Comparison of ENCODE assay signal across 10 cellular contexts in genomic region chr14:63867926-63868921, GRCh38. TPM values are rescaled to one million over a fixed set of nuclear protein-coding genes. Genes with fewer than 3 reads are reported as not detected.
DNase-seq lines count a peak whose midpoint lies in the region; ATAC-seq and TF ChIP-seq lines count a peak whose summit lies in the region.
"Had no signal": no experiment of that assay in that cellular context is flagged by ENCODE, and none has a peak within 500 bp of the region (broad histone marks: within the 10 kb centered on the region; RNA-seq: fewer than 3 reads in every experiment).

No MANE protein-coding gene starts in this region.

- no peak overlapping the region for H3K23ac ChIP-seq in H9 (ENCODE audit: insufficient read length, low read depth, low read length)

- no peak overlapping the region for H4K91ac ChIP-seq in H9 (ENCODE audit: insufficient read length, low read depth, low read length)

- H3K4me2 ChIP-seq in OCI-LY1 (ENCODE audit: low read length) (peak overlapping the region; percentile 63; the same call in 1 of the 2 replicates), fibroblast of lung (ENCODE audit: extremely low read depth, insufficient read depth, low read length) (no peak overlapping the region), H9 (ENCODE audit: insufficient read depth, insufficient read length, low read length) (no peak overlapping the region)

- no peaks in the 10 kb centered on the region for H3K27me3 Mint-ChIP-seq in activated T-cell treated with anti-CD3 and anti-CD28 coated beads, Interleukin-2, amount 50 U/mL, for 4 hours (ENCODE audit: low read depth)
- H3K27me3 Mint-ChIP-seq in H9 (ENCODE audit: low read depth) = no peaks in the 10 kb centered on the region

- no peaks in the 10 kb centered on the region for H3K23me2 ChIP-seq in H9 (ENCODE audit: insufficient read length, low read depth, low read length, poor library complexity, severe bottlenecking)

- no peaks in the 10 kb centered on the region for H3K27me3 ChIP-seq in OCI-LY1 (ENCODE audit: insufficient read depth, low read length)
- H3K27me3 ChIP-seq in fibroblast of lung (ENCODE audit: control insufficient read depth, insufficient read depth, low read length) = no peaks in the 10 kb centered on the region
- H3K27me3 ChIP-seq in thoracic aorta (replicated peaks; ENCODE audit: insufficient read depth) = no peaks in the 10 kb centered on the region
- no peaks in the 10 kb centered on the region for H3K27me3 ChIP-seq in H9 (ENCODE audit: insufficient read depth, low read length)

- no peak for TF ChIP-seq CTCF in OCI-LY1 (IDR thresholded peaks at IDR 0.05; ENCODE audit: low read length)
- no peak for TF ChIP-seq CTCF in fibroblast of lung (conservative IDR thresholded peaks at IDR 0.05 in 1 of 2, IDR thresholded peaks at IDR 0.05 in 1 of 2; ENCODE audit: low read depth in 1 of 2, low read length in 2 of 2)
- TF ChIP-seq CTCF in thoracic aorta (IDR thresholded peaks at IDR 0.05) = no peak
- no peak for TF ChIP-seq CTCF in H9 (conservative IDR thresholded peaks at IDR 0.05)

- H3K79me2 ChIP-seq in OCI-LY1 (ENCODE audit: insufficient read depth, low read length) = peaks cover 40% of the 10 kb centered on the region
- H3K79me2 ChIP-seq in fibroblast of lung (ENCODE audit: control insufficient read depth, insufficient read depth, low read length) = no peaks in the 10 kb centered on the region
- no peaks in the 10 kb centered on the region; the same call in 1 of the 2 replicates for H3K79me2 ChIP-seq in H9 (ENCODE audit: insufficient read depth, low read length)

- peaks cover 67% of the 10 kb centered on the region for H3K4me1 Mint-ChIP-seq in activated T-cell treated with anti-CD3 and anti-CD28 coated beads, Interleukin-2, amount 50 U/mL, for 4 hours (ENCODE audit: low read depth)
- peaks cover 18 to 20% of the 10 kb centered on the region in 2 experiments for H3K4me1 Mint-ChIP-seq in H9

- DNase-seq in activated T-cell treated with anti-CD3 and anti-CD28 coated beads, Interleukin-2, amount 50 U/mL, for 4 hours = peak; percentile 20
- no peak for DNase-seq in activated T-cell treated with anti-CD3 and anti-CD28 coated beads, Interleukin-2, amount 50 U/mL, for 1 hour
- DNase-seq in fibroblast of lung (ENCODE audit: low read depth in 2 of 2) (peak; percentile 13 to 45), thoracic aorta (ENCODE audit: low spot score) (no peak), H9 (no peak)
- DNase-seq: activated CD4-positive, CD25-positive, alpha-beta regulatory T cell treated with anti-CD3 and anti-CD28 coated beads, Interleukin-2, amount 50 U/mL, for 72 hours; KG1 had no signal

- H4K20me1 ChIP-seq in OCI-LY1 (ENCODE audit: insufficient read depth, low read length) (no peaks in the 10 kb centered on the region), fibroblast of lung (ENCODE audit: control insufficient read depth, extremely low read depth, insufficient read depth, low read length) (no peaks in the 10 kb centered on the region), H9 (ENCODE audit: control insufficient read depth, insufficient read depth, insufficient read length) (no peaks in the 10 kb centered on the region)

- H3K4ac ChIP-seq in H9 (ENCODE audit: low read depth, low read length) = no peak overlapping the region

- peak overlapping the region; percentile 56 for H3K4me3 Mint-ChIP-seq in activated T-cell treated with anti-CD3 and anti-CD28 coated beads, Interleukin-2, amount 50 U/mL, for 4 hours
- H3K4me3 Mint-ChIP-seq in H9 = no peak overlapping the region

- ATAC-seq in activated T-cell treated with anti-CD3 and anti-CD28 coated beads, Interleukin-2, amount 50 U/mL, for 4 hours = no peak
- ATAC-seq in thoracic aorta (ENCODE audit: insufficient number of reproducible peaks, low FRiP score, low read depth) = no peak
- no peak for ATAC-seq in GM19463 (IDR thresholded peaks at IDR 0.05; ENCODE audit: unreplicated experiment)
- no peak for ATAC-seq in GM18868 (IDR thresholded peaks at IDR 0.05; ENCODE audit: unreplicated experiment)

- H3K9me2 ChIP-seq in OCI-LY1 (ENCODE audit: low read depth, low read length) = no peaks in the 10 kb centered on the region

- no CpG with 5 or more reads among the region's 6 CpGs for WGBS in H9 (ENCODE audit: extremely low coverage, insufficient read length, low lambda C conversion rate)

- H3K36me3 ChIP-seq in OCI-LY1 (ENCODE audit: insufficient read depth, low read length) (0 out of 2 replicates have a peak, but pooled peaks cover 8% of the 10 kb centered on the region), fibroblast of lung (ENCODE audit: control insufficient read depth, insufficient read depth, low read length) (no peaks in the 10 kb centered on the region), thoracic aorta (no peaks in the 10 kb centered on the region)

- no peak overlapping the region for H3K4me3 ChIP-seq in OCI-LY1 (ENCODE audit: low read depth, low read length, poor library complexity, severe bottlenecking)
- H3K4me3 ChIP-seq in fibroblast of lung (replicated peaks in 1 of 4; ENCODE audit: control extremely low read depth in 1 of 4, insufficient read depth in 1 of 4, low read depth in 3 of 4, low read length in 4 of 4) = no peak overlapping the region
- peak overlapping the region; percentile 48 for H3K4me3 ChIP-seq in thoracic aorta

- no peak overlapping the region; the same call in 1 of the 2 replicates for H3K9ac ChIP-seq in OCI-LY1 (ENCODE audit: low read length)
- no peak overlapping the region for H3K9ac ChIP-seq in fibroblast of lung (ENCODE audit: insufficient read depth, low read length)
- H3K9ac ChIP-seq in H9 (ENCODE audit: extremely low read depth, insufficient read length, low read length) = no peak overlapping the region

- no peak overlapping the region for H2BK20ac ChIP-seq in H9 (ENCODE audit: low read depth, low read length, poor library complexity, severe bottlenecking)

- H3K14ac ChIP-seq in H9 (ENCODE audit: insufficient read depth, low read length) = no peak overlapping the region

- no peak overlapping the region for H4K8ac ChIP-seq in H9 (replicated peaks; ENCODE audit: insufficient read length, low read depth, low read length)

- no peaks in the 10 kb centered on the region for H3K36me3 Mint-ChIP-seq in activated T-cell treated with anti-CD3 and anti-CD28 coated beads, Interleukin-2, amount 50 U/mL, for 4 hours (ENCODE audit: insufficient read depth)
- H3K36me3 Mint-ChIP-seq in H9 (ENCODE audit: insufficient read depth in 1 of 3, low read depth in 3 of 3) = peaks cover 0 to 4% (median 0%) of the 10 kb centered on the region in 3 experiments; a peak in 1 of 7 replicates

- peaks cover 91% of the 10 kb centered on the region for H3K4me1 ChIP-seq in OCI-LY1 (ENCODE audit: insufficient read depth, low read length, severe bottlenecking)
- H3K4me1 ChIP-seq in fibroblast of lung (ENCODE audit: control insufficient read depth, extremely low read depth, insufficient read depth, low read length) = no peaks in the 10 kb centered on the region
- H3K4me1 ChIP-seq in thoracic aorta (ENCODE audit: control insufficient read depth in 1 of 2, low read depth in 2 of 2) = peaks cover 22 to 25% of the 10 kb centered on the region in 2 donors
- no peaks in the 10 kb centered on the region; the same call in 1 of the 2 replicates for H3K4me1 ChIP-seq in H9 (ENCODE audit: insufficient read depth, low read length)

- no peaks in the 10 kb centered on the region for H3K9me3 Mint-ChIP-seq in activated T-cell treated with anti-CD3 and anti-CD28 coated beads, Interleukin-2, amount 50 U/mL, for 4 hours
- no peaks in the 10 kb centered on the region for H3K9me3 Mint-ChIP-seq in H9

- no peak overlapping the region for H2AK5ac ChIP-seq in H9 (ENCODE audit: insufficient read length, low read length)

- no peak overlapping the region for H3K56ac ChIP-seq in H9 (ENCODE audit: insufficient read length, low read depth, low read length)

- no peak overlapping the region for H3T11ph ChIP-seq in H9 (ENCODE audit: low read length)

- H3K27ac ChIP-seq in OCI-LY1 (ENCODE audit: low read depth, low read length, poor library complexity, severe bottlenecking) (peak overlapping the region; percentile 90), fibroblast of lung (ENCODE audit: insufficient read depth, low read length) (no peak overlapping the region), thoracic aorta (peak overlapping the region in 1 of 2 donors; percentile 34), H9 (ENCODE audit: insufficient read length, low read depth, low read length) (no peak overlapping the region)

- no peak overlapping the region for H2BK5ac ChIP-seq in H9 (ENCODE audit: insufficient read length, low read length)

- H2BK15ac ChIP-seq in H9 (ENCODE audit: low read depth, low read length) = no peak overlapping the region

- H4K5ac ChIP-seq in H9 (ENCODE audit: insufficient read length, low read depth, low read length) = no peak overlapping the region

- H2BK120ac ChIP-seq in H9 (ENCODE audit: low read depth, low read length, poor library complexity, severe bottlenecking) = no peak overlapping the region

- peaks cover 18% of the 10 kb centered on the region for H3F3A ChIP-seq in OCI-LY1 (ENCODE audit: insufficient read depth, low read length)

- H3K9me3 ChIP-seq in OCI-LY1 (ENCODE audit: low read length) (no peaks in the 10 kb centered on the region), fibroblast of lung (ENCODE audit: control insufficient read depth, insufficient read depth, low read depth, low read length) (no peaks in the 10 kb centered on the region), thoracic aorta (no peaks in the 10 kb centered on the region), H9 (ENCODE audit: control insufficient read depth, low read depth, low read length) (no peaks in the 10 kb centered on the region)

- no peak overlapping the region for H2AFZ ChIP-seq in OCI-LY1 (ENCODE audit: low read length)
- H2AFZ ChIP-seq in fibroblast of lung (ENCODE audit: low read length) = no peak overlapping the region
- no peak overlapping the region for H2AFZ ChIP-seq in H9 (ENCODE audit: low read length)

- peaks cover 4% of the 10 kb centered on the region for H3K79me1 ChIP-seq in H9 (ENCODE audit: insufficient read depth, low read depth, low read length, poor library complexity, severe bottlenecking)

- H2BK12ac ChIP-seq in H9 (ENCODE audit: insufficient read length, low read depth, low read length) = no peak overlapping the region

- H3K27ac Mint-ChIP-seq in H9 = peak overlapping the region in 1 of 3 experiments; percentile 22; a peak in 1 of 7 replicates

- no peak overlapping the region for H3K18ac ChIP-seq in H9 (ENCODE audit: insufficient read length, low read depth, low read length)

RNA-seq across cellular contexts. Expression of gene SYNE2, which starts 15.4 kb away (rescaled TPM):
- total RNA-seq in activated T-cell treated with anti-CD3 and anti-CD28 coated beads, Interleukin-2, amount 50 U/mL, for 4 hours = 10 to 100 TPM in 1 of 3 donors, 1 to 10 TPM in 2; 6.9 to 11.5 (median 8.6) TPM
- total RNA-seq in fibroblast of lung = 10.3 and 15.4 TPM in 2 replicates
- polyA plus RNA-seq in fibroblast of lung = 3.1 and 6.5 TPM in 2 replicates
- 3.0 and 5.9 TPM in 2 replicates for polyA plus RNA-seq in fibroblast of lung (2012)
- 19.4 and 24.2 TPM in 2 replicates for polyA minus RNA-seq in fibroblast of lung (ENCODE audit: low replicate concordance)
- 100 to 1,000 TPM; 125 to 256 TPM for total RNA-seq in thoracic aorta
- total RNA-seq in H9 (2021) = 36.9 and 43.3 TPM in 2 replicates

Comparison
In these comparisons a context has a peak if more than half of its experiments do, and no peak if none do; other contexts are left out.
1. DNase-seq: peak in activated T-cell treated with anti-CD3 and anti-CD28 coated beads, Interleukin-2, amount 50 U/mL, for 4 hours (single experiment) and fibroblast of lung (2 of 2); none in activated T-cell treated with anti-CD3 and anti-CD28 coated beads, Interleukin-2, amount 50 U/mL, for 1 hour (single experiment), thoracic aorta (single experiment) and H9 (single experiment).